Comparison of ENCODE assay signal across 19 cellular contexts in genomic region chr5:60830581-60831127, GRCh38. TPM values are rescaled to one million over a fixed set of nuclear protein-coding genes. Genes with fewer than 3 reads are reported as not detected.
DNase-seq lines count a peak whose midpoint lies in the region; ATAC-seq and TF ChIP-seq lines count a peak whose summit lies in the region.
"Had no signal": no experiment of that assay in that cellular context is flagged by ENCODE, and none has a peak within 500 bp of the region (broad histone marks: within the 10 kb centered on the region; RNA-seq: fewer than 3 reads in every experiment).

No MANE protein-coding gene starts in this region.

- DNase-seq in type B pancreatic cell (ENCODE audit: extremely low spot score, unreplicated experiment) (no peak), stomach (no peak), amygdala (lab: John Stamatoyannopoulos, UW) (no peak)
- DNase-seq: activated naive CD4-positive, alpha-beta T cell treated with Interleukin-2 at 50 U/mL for 16 hours; BE2C; DMS79 treated with DMSO at 0.1 percent for 48 hours; IMR-90; mesendoderm; NCI-H1092 treated with DMSO at 0.1 percent for 48 hours; NCI-H2227 treated with DMSO at 0.1 percent for 48 hours; stimulated activated naive CD8-positive, alpha-beta T cell treated with anti-CD3 and anti-CD28 coated beads, Interleukin-15, Interleukin-2, amounts not matched to agents 100 U/mL and 50 U/mL, for 24 hours had no signal

- H3K27me3 ChIP-seq in stomach = no peaks in the 10 kb centered on the region
- H3K27me3 ChIP-seq: body of pancreas, neutrophil had no signal

- no peaks in the 10 kb centered on the region for H3K36me3 Mint-ChIP-seq in type B pancreatic cell

- H3K4me3 ChIP-seq in stomach = no peak overlapping the region
- H3K4me3 ChIP-seq: body of pancreas had no signal

- ATAC-seq in GM18520 (IDR thresholded peaks at IDR 0.05; ENCODE audit: unreplicated experiment) (peak; percentile 50), GM19467 (IDR thresholded peaks at IDR 0.05; ENCODE audit: unreplicated experiment) (peak; percentile 56), HG02884 (IDR thresholded peaks at IDR 0.05; ENCODE audit: unreplicated experiment) (peak; percentile 43), HG03565 (IDR thresholded peaks at IDR 0.05; ENCODE audit: unreplicated experiment) (peak; percentile 42), HG03571 (IDR thresholded peaks at IDR 0.05; ENCODE audit: unreplicated experiment) (no peak)
- ATAC-seq: body of pancreas; SK-N-SH treated with all-trans-retinoic acid at 6 μM for 48 hours; stimulated activated naive CD8-positive, alpha-beta T cell treated with anti-CD3 and anti-CD28 coated beads, Interleukin-15, Interleukin-2, amounts not matched to agents 100 U/mL and 50 U/mL, for 24 hours had no signal

- TF ChIP-seq POLR2A in stomach (IDR thresholded peaks at IDR 0.05) = no peak

- H3K9me3 ChIP-seq in stomach = no peaks in the 10 kb centered on the region
- H3K9me3 ChIP-seq: BE2C, body of pancreas, neutrophil had no signal

- no peak overlapping the region for H3K27ac ChIP-seq in stomach
- H3K27ac ChIP-seq: neutrophil had no signal

- H3K27me3 Mint-ChIP-seq in type B pancreatic cell = no peaks in the 10 kb centered on the region

- TF ChIP-seq EP300 in stomach (IDR thresholded peaks at IDR 0.05) = no peak

- no peaks in the 10 kb centered on the region for H3K4me1 ChIP-seq in stomach
- H3K4me1 ChIP-seq: BE2C had no signal

- H3K9me3 Mint-ChIP-seq in type B pancreatic cell = no peaks in the 10 kb centered on the region

- intact Hi-C loops in stomach (cut with DNase I; ENCODE audit: low total_unique reads) = no loop called here

- H3K27ac Mint-ChIP-seq in type B pancreatic cell = no peak overlapping the region

- no peak overlapping the region for H3K4me3 Mint-ChIP-seq in type B pancreatic cell

- H3K36me3 ChIP-seq in stomach = no peaks in the 10 kb centered on the region
- H3K36me3 ChIP-seq: BE2C, neutrophil had no signal

- no peak for TF ChIP-seq CTCF in type B pancreatic cell (conservative IDR thresholded peaks at IDR 0.05)
- TF ChIP-seq CTCF in stomach (IDR thresholded peaks at IDR 0.05) = no peak

- no peaks in the 10 kb centered on the region for H3K4me1 Mint-ChIP-seq in type B pancreatic cell (ENCODE audit: unreplicated experiment)

RNA-seq across cellular contexts. Expression of gene ELOVL7, which starts 13.4 kb away (rescaled TPM):
- total RNA-seq in type B pancreatic cell (ENCODE audit: low replicate concordance) (10.3 and 24.3 TPM in 2 replicates), stomach (10 to 100 TPM in 1 of 5 donors, 1 to 10 TPM in 2, not detected in 2; 1.2 to 12.7 (median 3.3) TPM)
- 1 to 10 TPM in 2 of 3 donors, under 1 TPM in 1; 0.31 to 1.7 (median 1.6) TPM for polyA plus RNA-seq in stomach
- polyA plus RNA-seq: IMR-90 had no signal
